Comparison of ENCODE assay signal across 24 cellular contexts in the genomic region with DNA sequence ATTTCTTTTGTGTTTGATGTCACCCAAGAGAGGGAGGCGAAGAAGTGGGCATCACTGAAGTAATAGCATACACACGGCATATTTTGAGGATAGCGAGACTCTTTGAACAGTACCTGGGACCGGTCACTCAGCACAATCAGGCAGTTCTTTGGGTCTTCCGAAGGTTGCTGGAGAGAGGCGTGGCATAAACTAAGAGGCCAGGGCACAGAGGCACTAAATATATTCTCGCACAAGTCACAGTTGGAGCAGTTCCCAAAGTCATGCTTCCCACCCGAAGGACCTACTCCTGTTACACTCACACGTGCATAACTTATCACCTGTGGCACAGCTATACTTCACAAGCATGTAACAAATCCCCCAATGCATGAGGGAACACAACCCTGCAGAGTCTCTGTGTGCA. TPM values are rescaled to one million over a fixed set of nuclear protein-coding genes. Genes with fewer than 3 reads are reported as not detected.
"Had no signal": no experiment of that assay in that cellular context is flagged by ENCODE, and none has a peak within 500 bp of the region (broad histone marks: within the 10 kb centered on the region; RNA-seq: fewer than 3 reads in every experiment).

No MANE protein-coding gene starts in this region.

- H3K9me3 ChIP-seq: MG63, SK-N-SH had no signal

- H3K4me2 ChIP-seq: SK-N-SH had no signal

- H3K9me2 ChIP-seq: SK-N-SH had no signal

- H3K36me3 ChIP-seq: MG63 had no signal

- ATAC-seq: HepG2 had no signal

- DNase-seq: IMR-90, Karpas-422, KG1, MG63, NCI-H1092, NCI-H1105 treated with DMSO at 0.1 percent for 48 hours, NCI-H1417 treated with DMSO at 0.1 percent for 48 hours, NCI-H146, NCI-H1694 treated with DMSO at 0.1 percent for 48 hours, NCI-H1930, NCI-H2081, NCI-H2107, NCI-H2227 treated with DMSO at 0.1 percent for 48 hours, NCI-H524 treated with DMSO at 0.1 percent for 48 hours, NCI-H69, NCI-H774, SIG-M5, SK-N-SH, SW 1271 had no signal

- H3K27ac ChIP-seq: RWPE1 had no signal

- H3K4me3 ChIP-seq: MG63 had no signal

RNA-seq across cellular contexts. Expression of gene WDR87, which starts 10.3 kb away (rescaled TPM):
- total RNA-seq: HepG2, HT-29, IMR-90, NCI-H460, SK-MEL-5 had no signal
- polyA plus RNA-seq: HepG2, IMR-90, SK-N-SH had no signal
